In genomic region chr1:229025576-229025975, GRCh38 we compare ENCODE assay signal across 14 cellular contexts.
"Had no signal": no experiment of that assay in that cellular context is flagged by ENCODE, and none has a peak within 500 bp of the region (broad histone marks: within the 10 kb centered on the region; RNA-seq: fewer than 3 reads in every experiment).

No MANE protein-coding gene starts in this region.

- H3K36me3 ChIP-seq: esophagus muscularis mucosa, sigmoid colon had no signal

- H3K9me3 ChIP-seq: esophagus muscularis mucosa, sigmoid colon had no signal

- H3K27me3 ChIP-seq: esophagus muscularis mucosa, sigmoid colon had no signal

- DNase-seq: activated CD4-positive, alpha-beta memory T cell treated with anti-CD3 and anti-CD28 coated beads, Interleukin-2, amount 10 ng/mL, durations not matched to agents 7 days and 5 days; activated CD4-positive, alpha-beta T cell treated with anti-CD3 and anti-CD28 coated beads for 36 hours; activated naive CD8-positive, alpha-beta T cell treated with anti-CD3 and anti-CD28 coated beads, Interleukin-2, amount 10 ng/mL, durations not matched to agents 7 days and 5 days; cerebellar nuclear complex; foreskin fibroblast; glutamatergic neuron; left colon; natural killer cell; sigmoid colon; stimulated activated CD4-positive, alpha-beta T cell treated with anti-CD3 and anti-CD28 coated beads, Interleukin-12 subunit alpha, Interleukin-12 subunit beta, amount 100 ng/mL, for 4 hours; stimulated activated naive CD8-positive, alpha-beta T cell treated with anti-CD3 and anti-CD28 coated beads, Interleukin-15, Interleukin-2, amounts not matched to agents 100 U/mL and 50 U/mL, for 24 hours; T-helper 9 cell had no signal

- H3K4me3 ChIP-seq: esophagus muscularis mucosa, sigmoid colon had no signal

- H3K27ac ChIP-seq: esophagus muscularis mucosa, VCaP had no signal
